1 cellular context compared by ENCODE assay signal in the genomic region with DNA sequence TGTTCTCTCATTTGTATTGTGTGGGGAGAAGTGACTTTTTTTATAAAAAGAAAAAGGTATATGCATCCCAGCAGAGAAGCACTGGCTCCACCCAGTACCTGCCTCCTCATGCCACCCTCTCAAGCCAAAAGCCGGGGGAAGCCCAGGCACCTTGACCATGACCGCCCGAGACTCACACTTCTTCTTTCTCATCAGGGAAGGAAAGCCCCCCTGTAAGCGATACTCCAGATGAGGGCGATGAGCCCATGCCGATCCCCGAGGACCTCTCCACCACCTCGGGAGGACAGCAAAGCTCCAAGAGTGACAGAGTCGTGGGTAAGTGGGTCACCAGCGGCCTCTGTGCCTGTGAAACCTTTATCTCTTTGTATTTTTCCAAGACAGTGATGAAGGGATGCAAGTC.
TF ChIP-seq lines count a peak whose summit lies in the region.

No MANE protein-coding gene starts in this region.

TF ChIP-seq in GM12878, 131 proteins besides CTCF, POLR2A, EP300 and RAD21 (continued from another document and continues in another):
- TF ChIP-seq, protein P1, sequence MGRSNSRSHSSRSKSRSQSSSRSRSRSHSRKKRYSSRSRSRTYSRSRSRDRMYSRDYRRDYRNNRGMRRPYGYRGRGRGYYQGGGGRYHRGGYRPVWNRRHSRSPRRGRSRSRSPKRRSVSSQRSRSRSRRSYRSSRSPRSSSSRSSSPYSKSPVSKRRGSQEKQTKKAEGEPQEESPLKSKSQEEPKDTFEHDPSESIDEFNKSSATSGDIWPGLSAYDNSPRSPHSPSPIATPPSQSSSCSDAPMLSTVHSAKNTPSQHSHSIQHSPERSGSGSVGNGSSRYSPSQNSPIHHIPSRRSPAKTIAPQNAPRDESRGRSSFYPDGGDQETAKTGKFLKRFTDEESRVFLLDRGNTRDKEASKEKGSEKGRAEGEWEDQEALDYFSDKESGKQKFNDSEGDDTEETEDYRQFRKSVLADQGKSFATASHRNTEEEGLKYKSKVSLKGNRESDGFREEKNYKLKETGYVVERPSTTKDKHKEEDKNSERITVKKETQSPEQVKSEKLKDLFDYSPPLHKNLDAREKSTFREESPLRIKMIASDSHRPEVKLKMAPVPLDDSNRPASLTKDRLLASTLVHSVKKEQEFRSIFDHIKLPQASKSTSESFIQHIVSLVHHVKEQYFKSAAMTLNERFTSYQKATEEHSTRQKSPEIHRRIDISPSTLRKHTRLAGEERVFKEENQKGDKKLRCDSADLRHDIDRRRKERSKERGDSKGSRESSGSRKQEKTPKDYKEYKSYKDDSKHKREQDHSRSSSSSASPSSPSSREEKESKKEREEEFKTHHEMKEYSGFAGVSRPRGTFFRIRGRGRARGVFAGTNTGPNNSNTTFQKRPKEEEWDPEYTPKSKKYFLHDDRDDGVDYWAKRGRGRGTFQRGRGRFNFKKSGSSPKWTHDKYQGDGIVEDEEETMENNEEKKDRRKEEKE (IDR thresholded peaks at IDR 0.05): no peak
- no peak for TF ChIP-seq RFX5 (IDR thresholded peaks at IDR 0.05; ENCODE audit: low read depth, low read length)
- peak; percentile 77 for TF ChIP-seq MEF2B (IDR thresholded peaks at IDR 0.05; ENCODE audit: partially characterized antibody, poor library complexity, severe bottlenecking)
- TF ChIP-seq, protein P2, sequence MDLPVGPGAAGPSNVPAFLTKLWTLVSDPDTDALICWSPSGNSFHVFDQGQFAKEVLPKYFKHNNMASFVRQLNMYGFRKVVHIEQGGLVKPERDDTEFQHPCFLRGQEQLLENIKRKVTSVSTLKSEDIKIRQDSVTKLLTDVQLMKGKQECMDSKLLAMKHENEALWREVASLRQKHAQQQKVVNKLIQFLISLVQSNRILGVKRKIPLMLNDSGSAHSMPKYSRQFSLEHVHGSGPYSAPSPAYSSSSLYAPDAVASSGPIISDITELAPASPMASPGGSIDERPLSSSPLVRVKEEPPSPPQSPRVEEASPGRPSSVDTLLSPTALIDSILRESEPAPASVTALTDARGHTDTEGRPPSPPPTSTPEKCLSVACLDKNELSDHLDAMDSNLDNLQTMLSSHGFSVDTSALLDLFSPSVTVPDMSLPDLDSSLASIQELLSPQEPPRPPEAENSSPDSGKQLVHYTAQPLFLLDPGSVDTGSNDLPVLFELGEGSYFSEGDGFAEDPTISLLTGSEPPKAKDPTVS (IDR thresholded peaks at IDR 0.05; ENCODE audit: low read depth, low read length): no peak
- TF ChIP-seq, protein P3, sequence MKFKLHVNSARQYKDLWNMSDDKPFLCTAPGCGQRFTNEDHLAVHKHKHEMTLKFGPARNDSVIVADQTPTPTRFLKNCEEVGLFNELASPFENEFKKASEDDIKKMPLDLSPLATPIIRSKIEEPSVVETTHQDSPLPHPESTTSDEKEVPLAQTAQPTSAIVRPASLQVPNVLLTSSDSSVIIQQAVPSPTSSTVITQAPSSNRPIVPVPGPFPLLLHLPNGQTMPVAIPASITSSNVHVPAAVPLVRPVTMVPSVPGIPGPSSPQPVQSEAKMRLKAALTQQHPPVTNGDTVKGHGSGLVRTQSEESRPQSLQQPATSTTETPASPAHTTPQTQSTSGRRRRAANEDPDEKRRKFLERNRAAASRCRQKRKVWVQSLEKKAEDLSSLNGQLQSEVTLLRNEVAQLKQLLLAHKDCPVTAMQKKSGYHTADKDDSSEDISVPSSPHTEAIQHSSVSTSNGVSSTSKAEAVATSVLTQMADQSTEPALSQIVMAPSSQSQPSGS (IDR thresholded peaks at IDR 0.05; ENCODE audit: low read length): peak; percentile 22; the same call in 1 of the 2 replicates
- peak; percentile 84 to 86 for TF ChIP-seq IKZF2 (IDR thresholded peaks at IDR 0.05)
- TF ChIP-seq ZBED1 (IDR thresholded peaks at IDR 0.05; ENCODE audit: borderline replicate concordance): 0 out of 2 replicates have a peak, but pooled peaks have one; percentile 43
- no peak for TF ChIP-seq CBX3 (IDR thresholded peaks at IDR 0.05; ENCODE audit: borderline replicate concordance, low read depth)
- peak; percentile 29; the same call in 1 of the 2 replicates for TF ChIP-seq ATF7 (IDR thresholded peaks at IDR 0.05; ENCODE audit: low read depth)
- TF ChIP-seq JUND (IDR thresholded peaks at IDR 0.05; ENCODE audit: low read depth, low read length): no peak
- TF ChIP-seq, protein P4, sequence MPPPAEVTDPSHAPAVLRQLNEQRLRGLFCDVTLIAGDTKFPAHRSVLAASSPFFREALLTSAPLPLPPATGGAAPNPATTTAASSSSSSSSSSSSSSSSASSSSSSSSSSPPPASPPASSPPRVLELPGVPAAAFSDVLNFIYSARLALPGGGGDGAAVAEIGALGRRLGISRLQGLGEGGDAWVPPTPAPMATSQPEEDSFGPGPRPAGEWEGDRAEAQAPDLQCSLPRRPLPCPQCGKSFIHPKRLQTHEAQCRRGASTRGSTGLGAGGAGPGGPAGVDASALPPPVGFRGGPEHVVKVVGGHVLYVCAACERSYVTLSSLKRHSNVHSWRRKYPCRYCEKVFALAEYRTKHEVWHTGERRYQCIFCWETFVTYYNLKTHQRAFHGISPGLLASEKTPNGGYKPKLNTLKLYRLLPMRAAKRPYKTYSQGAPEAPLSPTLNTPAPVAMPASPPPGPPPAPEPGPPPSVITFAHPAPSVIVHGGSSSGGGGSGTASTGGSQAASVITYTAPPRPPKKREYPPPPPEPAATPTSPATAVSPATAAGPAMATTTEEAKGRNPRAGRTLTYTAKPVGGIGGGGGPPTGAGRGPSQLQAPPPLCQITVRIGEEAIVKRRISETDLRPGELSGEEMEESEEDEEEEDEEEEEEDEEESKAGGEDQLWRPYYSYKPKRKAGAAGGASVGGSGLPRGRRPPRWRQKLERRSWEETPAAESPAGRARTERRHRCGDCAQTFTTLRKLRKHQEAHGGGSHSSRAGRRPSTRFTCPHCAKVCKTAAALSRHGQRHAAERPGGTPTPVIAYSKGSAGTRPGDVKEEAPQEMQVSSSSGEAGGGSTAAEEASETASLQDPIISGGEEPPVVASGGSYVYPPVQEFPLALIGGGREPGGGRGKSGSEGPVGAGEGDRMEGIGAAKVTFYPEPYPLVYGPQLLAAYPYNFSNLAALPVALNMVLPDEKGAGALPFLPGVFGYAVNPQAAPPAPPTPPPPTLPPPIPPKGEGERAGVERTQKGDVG (CRISPR knock-in tag; IDR thresholded peaks at IDR 0.05): no peak
- TF ChIP-seq, protein P5, sequence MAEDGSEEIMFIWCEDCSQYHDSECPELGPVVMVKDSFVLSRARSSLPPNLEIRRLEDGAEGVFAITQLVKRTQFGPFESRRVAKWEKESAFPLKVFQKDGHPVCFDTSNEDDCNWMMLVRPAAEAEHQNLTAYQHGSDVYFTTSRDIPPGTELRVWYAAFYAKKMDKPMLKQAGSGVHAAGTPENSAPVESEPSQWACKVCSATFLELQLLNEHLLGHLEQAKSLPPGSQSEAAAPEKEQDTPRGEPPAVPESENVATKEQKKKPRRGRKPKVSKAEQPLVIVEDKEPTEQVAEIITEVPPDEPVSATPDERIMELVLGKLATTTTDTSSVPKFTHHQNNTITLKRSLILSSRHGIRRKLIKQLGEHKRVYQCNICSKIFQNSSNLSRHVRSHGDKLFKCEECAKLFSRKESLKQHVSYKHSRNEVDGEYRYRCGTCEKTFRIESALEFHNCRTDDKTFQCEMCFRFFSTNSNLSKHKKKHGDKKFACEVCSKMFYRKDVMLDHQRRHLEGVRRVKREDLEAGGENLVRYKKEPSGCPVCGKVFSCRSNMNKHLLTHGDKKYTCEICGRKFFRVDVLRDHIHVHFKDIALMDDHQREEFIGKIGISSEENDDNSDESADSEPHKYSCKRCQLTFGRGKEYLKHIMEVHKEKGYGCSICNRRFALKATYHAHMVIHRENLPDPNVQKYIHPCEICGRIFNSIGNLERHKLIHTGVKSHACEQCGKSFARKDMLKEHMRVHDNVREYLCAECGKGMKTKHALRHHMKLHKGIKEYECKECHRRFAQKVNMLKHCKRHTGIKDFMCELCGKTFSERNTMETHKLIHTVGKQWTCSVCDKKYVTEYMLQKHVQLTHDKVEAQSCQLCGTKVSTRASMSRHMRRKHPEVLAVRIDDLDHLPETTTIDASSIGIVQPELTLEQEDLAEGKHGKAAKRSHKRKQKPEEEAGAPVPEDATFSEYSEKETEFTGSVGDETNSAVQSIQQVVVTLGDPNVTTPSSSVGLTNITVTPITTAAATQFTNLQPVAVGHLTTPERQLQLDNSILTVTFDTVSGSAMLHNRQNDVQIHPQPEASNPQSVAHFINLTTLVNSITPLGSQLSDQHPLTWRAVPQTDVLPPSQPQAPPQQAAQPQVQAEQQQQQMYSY (CRISPR knock-in tag; IDR thresholded peaks at IDR 0.05): no peak
- TF ChIP-seq TCF3 (IDR thresholded peaks at IDR 0.05; ENCODE audit: borderline replicate concordance, insufficient read depth, low read depth, low read length): no peak
- no peak for TF ChIP-seq CHD2 (IDR thresholded peaks at IDR 0.05; ENCODE audit: borderline replicate concordance, low read depth, low read length)
- peak; percentile 79 for TF ChIP-seq EED (IDR thresholded peaks at IDR 0.05; ENCODE audit: low read depth)
- no peak for TF ChIP-seq KAT2A (conservative IDR thresholded peaks at IDR 0.05; ENCODE audit: control insufficient read depth, low read depth, low read length)
- TF ChIP-seq CBFB (IDR thresholded peaks at IDR 0.05; ENCODE audit: low read depth): 0 out of 2 replicates have a peak, but pooled peaks have one; percentile 26
- 0 out of 2 replicates have a peak, but pooled peaks have one; percentile 22 for TF ChIP-seq CREB1 (IDR thresholded peaks at IDR 0.05; ENCODE audit: low read depth)
- TF ChIP-seq SUZ12 (IDR thresholded peaks at IDR 0.05; ENCODE audit: unreplicated experiment): no peak
- TF ChIP-seq, protein P6, sequence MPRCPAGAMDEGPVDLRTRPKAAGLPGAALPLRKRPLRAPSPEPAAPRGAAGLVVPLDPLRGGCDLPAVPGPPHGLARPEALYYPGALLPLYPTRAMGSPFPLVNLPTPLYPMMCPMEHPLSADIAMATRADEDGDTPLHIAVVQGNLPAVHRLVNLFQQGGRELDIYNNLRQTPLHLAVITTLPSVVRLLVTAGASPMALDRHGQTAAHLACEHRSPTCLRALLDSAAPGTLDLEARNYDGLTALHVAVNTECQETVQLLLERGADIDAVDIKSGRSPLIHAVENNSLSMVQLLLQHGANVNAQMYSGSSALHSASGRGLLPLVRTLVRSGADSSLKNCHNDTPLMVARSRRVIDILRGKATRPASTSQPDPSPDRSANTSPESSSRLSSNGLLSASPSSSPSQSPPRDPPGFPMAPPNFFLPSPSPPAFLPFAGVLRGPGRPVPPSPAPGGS (IDR thresholded peaks at IDR 0.05; ENCODE audit: borderline replicate concordance, insufficient read depth, low read depth, low read length, poor library complexity, severe bottlenecking): peak; percentile 60
- no peak for TF ChIP-seq KDM1A (IDR thresholded peaks at IDR 0.05; ENCODE audit: borderline replicate concordance)
- TF ChIP-seq GATAD2B (conservative IDR thresholded peaks at IDR 0.05; ENCODE audit: low read depth): peak; percentile 76
- TF ChIP-seq STAT1 (conservative IDR thresholded peaks at IDR 0.05): no peak
- TF ChIP-seq, protein P7, sequence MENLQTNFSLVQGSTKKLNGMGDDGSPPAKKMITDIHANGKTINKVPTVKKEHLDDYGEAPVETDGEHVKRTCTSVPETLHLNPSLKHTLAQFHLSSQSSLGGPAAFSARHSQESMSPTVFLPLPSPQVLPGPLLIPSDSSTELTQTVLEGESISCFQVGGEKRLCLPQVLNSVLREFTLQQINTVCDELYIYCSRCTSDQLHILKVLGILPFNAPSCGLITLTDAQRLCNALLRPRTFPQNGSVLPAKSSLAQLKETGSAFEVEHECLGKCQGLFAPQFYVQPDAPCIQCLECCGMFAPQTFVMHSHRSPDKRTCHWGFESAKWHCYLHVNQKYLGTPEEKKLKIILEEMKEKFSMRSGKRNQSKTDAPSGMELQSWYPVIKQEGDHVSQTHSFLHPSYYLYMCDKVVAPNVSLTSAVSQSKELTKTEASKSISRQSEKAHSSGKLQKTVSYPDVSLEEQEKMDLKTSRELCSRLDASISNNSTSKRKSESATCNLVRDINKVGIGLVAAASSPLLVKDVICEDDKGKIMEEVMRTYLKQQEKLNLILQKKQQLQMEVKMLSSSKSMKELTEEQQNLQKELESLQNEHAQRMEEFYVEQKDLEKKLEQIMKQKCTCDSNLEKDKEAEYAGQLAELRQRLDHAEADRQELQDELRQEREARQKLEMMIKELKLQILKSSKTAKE (IDR thresholded peaks at IDR 0.05; ENCODE audit: low read depth, poor library complexity, severe bottlenecking): peak; percentile 32
- peak; percentile 73; the same call in 1 of the 2 replicates for TF ChIP-seq HDGF (IDR thresholded peaks at IDR 0.05)
- TF ChIP-seq, protein P8, sequence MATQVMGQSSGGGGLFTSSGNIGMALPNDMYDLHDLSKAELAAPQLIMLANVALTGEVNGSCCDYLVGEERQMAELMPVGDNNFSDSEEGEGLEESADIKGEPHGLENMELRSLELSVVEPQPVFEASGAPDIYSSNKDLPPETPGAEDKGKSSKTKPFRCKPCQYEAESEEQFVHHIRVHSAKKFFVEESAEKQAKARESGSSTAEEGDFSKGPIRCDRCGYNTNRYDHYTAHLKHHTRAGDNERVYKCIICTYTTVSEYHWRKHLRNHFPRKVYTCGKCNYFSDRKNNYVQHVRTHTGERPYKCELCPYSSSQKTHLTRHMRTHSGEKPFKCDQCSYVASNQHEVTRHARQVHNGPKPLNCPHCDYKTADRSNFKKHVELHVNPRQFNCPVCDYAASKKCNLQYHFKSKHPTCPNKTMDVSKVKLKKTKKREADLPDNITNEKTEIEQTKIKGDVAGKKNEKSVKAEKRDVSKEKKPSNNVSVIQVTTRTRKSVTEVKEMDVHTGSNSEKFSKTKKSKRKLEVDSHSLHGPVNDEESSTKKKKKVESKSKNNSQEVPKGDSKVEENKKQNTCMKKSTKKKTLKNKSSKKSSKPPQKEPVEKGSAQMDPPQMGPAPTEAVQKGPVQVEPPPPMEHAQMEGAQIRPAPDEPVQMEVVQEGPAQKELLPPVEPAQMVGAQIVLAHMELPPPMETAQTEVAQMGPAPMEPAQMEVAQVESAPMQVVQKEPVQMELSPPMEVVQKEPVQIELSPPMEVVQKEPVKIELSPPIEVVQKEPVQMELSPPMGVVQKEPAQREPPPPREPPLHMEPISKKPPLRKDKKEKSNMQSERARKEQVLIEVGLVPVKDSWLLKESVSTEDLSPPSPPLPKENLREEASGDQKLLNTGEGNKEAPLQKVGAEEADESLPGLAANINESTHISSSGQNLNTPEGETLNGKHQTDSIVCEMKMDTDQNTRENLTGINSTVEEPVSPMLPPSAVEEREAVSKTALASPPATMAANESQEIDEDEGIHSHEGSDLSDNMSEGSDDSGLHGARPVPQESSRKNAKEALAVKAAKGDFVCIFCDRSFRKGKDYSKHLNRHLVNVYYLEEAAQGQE (IDR thresholded peaks at IDR 0.05; ENCODE audit: low read depth, low read length): no peak
- no peak for TF ChIP-seq NFXL1 (IDR thresholded peaks at IDR 0.05; ENCODE audit: borderline replicate concordance)
- TF ChIP-seq CEBPB (IDR thresholded peaks at IDR 0.05; ENCODE audit: borderline replicate concordance in 1 of 2, low read depth in 2 of 2, low read length in 2 of 2): no peak
- TF ChIP-seq TBL1XR1 (IDR thresholded peaks at IDR 0.05; ENCODE audit: low read depth, low read length): no peak
- TF ChIP-seq MTA2 (IDR thresholded peaks at IDR 0.05; ENCODE audit: low read depth): peak; percentile 57; the same call in 1 of the 2 replicates
- peak; percentile 56; the same call in 1 of the 2 replicates for TF ChIP-seq BCL11A (IDR thresholded peaks at IDR 0.05; ENCODE audit: low read depth, low read length)
- peak; percentile 82 for TF ChIP-seq RELA (IDR thresholded peaks at IDR 0.05; ENCODE audit: borderline replicate concordance, partially characterized antibody)
- peak; percentile 84 for TF ChIP-seq RUNX3 (IDR thresholded peaks at IDR 0.05; ENCODE audit: low read length)
- peak; percentile 76 for TF ChIP-seq IRF4 (IDR thresholded peaks at IDR 0.05; ENCODE audit: low read depth, low read length)
- TF ChIP-seq MYC (IDR thresholded peaks at IDR 0.05; ENCODE audit: insufficient read depth, insufficient read length, insufficient replicate concordance, low read length, severe bottlenecking): no peak
- no peak for TF ChIP-seq PAX8 (IDR thresholded peaks at IDR 0.05)
- TF ChIP-seq IKZF1 (conservative IDR thresholded peaks at IDR 0.05): peak; percentile 81
- peak; percentile 70; the same call in 1 of the 2 replicates for TF ChIP-seq TCF12 (IDR thresholded peaks at IDR 0.05; ENCODE audit: low read depth, low read length)
